In the genomic region with DNA sequence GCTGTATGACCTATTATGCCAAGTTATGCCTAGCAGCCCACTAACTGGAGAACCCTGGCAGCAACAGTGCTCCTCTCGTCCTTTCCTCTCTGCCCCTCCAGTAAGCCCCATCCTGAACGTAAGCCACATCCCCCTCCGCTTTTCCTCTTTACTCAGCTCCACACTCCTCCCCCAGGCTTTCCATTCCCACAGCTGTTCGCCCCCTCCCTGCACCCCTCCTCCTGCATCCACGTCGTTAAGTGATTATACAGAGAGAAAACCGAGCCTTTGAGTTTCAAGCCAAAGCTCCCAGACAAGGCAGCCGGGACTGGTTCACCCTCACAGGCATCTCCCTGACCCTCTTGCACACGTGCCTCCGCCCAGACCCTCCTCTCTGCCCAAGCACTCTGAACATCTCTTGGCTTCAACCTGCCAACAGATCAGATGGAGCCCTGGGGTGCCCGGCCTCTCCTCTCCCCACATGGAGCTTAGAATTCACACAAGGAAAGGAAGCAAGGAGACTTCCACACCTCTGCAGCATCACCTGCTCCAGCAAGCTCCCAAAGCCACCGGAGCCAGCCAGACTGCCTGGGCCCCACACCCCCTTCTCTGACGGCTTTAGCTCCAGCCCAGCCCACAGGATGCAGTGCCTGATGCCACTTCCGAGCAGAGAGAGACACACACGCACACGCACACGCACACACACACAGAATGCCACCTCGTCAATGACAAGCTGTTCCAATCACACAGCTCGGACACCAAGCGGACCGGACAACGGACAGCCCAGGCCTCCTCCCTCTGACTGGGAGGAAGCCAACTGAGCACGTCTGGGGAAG, we compare ENCODE assay signal across 1 cellular context.
TF ChIP-seq lines count a peak whose summit lies in the region.

No MANE protein-coding gene starts in this region.

TF ChIP-seq in GM23338, 12 proteins besides CTCF, POLR2A, EP300 and RAD21 (continued from another document):
- no peak for TF ChIP-seq ZNF462 (CRISPR knock-in tag; IDR thresholded peaks at IDR 0.05)
- TF ChIP-seq EZH2phosphoT487 (IDR thresholded peaks at IDR 0.05; ENCODE audit: unreplicated experiment): no peak
- TF ChIP-seq, protein P1, sequence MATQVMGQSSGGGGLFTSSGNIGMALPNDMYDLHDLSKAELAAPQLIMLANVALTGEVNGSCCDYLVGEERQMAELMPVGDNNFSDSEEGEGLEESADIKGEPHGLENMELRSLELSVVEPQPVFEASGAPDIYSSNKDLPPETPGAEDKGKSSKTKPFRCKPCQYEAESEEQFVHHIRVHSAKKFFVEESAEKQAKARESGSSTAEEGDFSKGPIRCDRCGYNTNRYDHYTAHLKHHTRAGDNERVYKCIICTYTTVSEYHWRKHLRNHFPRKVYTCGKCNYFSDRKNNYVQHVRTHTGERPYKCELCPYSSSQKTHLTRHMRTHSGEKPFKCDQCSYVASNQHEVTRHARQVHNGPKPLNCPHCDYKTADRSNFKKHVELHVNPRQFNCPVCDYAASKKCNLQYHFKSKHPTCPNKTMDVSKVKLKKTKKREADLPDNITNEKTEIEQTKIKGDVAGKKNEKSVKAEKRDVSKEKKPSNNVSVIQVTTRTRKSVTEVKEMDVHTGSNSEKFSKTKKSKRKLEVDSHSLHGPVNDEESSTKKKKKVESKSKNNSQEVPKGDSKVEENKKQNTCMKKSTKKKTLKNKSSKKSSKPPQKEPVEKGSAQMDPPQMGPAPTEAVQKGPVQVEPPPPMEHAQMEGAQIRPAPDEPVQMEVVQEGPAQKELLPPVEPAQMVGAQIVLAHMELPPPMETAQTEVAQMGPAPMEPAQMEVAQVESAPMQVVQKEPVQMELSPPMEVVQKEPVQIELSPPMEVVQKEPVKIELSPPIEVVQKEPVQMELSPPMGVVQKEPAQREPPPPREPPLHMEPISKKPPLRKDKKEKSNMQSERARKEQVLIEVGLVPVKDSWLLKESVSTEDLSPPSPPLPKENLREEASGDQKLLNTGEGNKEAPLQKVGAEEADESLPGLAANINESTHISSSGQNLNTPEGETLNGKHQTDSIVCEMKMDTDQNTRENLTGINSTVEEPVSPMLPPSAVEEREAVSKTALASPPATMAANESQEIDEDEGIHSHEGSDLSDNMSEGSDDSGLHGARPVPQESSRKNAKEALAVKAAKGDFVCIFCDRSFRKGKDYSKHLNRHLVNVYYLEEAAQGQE (IDR thresholded peaks at IDR 0.05; ENCODE audit: unreplicated experiment): no peak
- TF ChIP-seq EZH2 (IDR thresholded peaks at IDR 0.05; ENCODE audit: low read depth, unreplicated experiment): no peak
- TF ChIP-seq ZNF331 (CRISPR knock-in tag; IDR thresholded peaks at IDR 0.05; ENCODE audit: low read depth): no peak
- TF ChIP-seq ZNF114 (CRISPR knock-in tag; IDR thresholded peaks at IDR 0.05): no peak
- no peak for TF ChIP-seq CREB1 (CRISPR knock-in tag; IDR thresholded peaks at IDR 0.05; ENCODE audit: low read depth)
- TF ChIP-seq JUNB (IDR thresholded peaks at IDR 0.05; ENCODE audit: unreplicated experiment): no peak
- TF ChIP-seq STAT1 (IDR thresholded peaks at IDR 0.05; ENCODE audit: unreplicated experiment): no peak
- TF ChIP-seq, protein P2, sequence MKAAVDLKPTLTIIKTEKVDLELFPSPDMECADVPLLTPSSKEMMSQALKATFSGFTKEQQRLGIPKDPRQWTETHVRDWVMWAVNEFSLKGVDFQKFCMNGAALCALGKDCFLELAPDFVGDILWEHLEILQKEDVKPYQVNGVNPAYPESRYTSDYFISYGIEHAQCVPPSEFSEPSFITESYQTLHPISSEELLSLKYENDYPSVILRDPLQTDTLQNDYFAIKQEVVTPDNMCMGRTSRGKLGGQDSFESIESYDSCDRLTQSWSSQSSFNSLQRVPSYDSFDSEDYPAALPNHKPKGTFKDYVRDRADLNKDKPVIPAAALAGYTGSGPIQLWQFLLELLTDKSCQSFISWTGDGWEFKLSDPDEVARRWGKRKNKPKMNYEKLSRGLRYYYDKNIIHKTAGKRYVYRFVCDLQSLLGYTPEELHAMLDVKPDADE (IDR thresholded peaks at IDR 0.05): no peak
